In genomic region chr10:71757450-71757918, GRCh38 we compare ENCODE assay signal across 1 cellular context.
TF ChIP-seq lines count a peak whose summit lies in the region.

No MANE protein-coding gene starts in this region.

TF ChIP-seq in IMR-90, 13 proteins besides CTCF, POLR2A, EP300 and RAD21 (continued from another document):
- TF ChIP-seq USF2 (IDR thresholded peaks at IDR 0.05; ENCODE audit: low read depth, low read length): no peak
- no peak for TF ChIP-seq BHLHE40 (IDR thresholded peaks at IDR 0.05; ENCODE audit: low read depth, low read length)
- TF ChIP-seq RFX5 (IDR thresholded peaks at IDR 0.05; ENCODE audit: low read depth, low read length): no peak
- TF ChIP-seq ELK1 (IDR thresholded peaks at IDR 0.05; ENCODE audit: borderline replicate concordance, low read depth, low read length): no peak
